In genomic region chr21:14057313-14057712, GRCh38 we compare ENCODE assay signal across 26 cellular contexts.
"Had no signal": no experiment of that assay in that cellular context is flagged by ENCODE, and none has a peak within 500 bp of the region (broad histone marks: within the 10 kb centered on the region; RNA-seq: fewer than 3 reads in every experiment).

No MANE protein-coding gene starts in this region.

- H3K79me2 ChIP-seq: parathyroid adenoma had no signal

- DNase-seq: activated CD4-positive, alpha-beta memory T cell treated with anti-CD3 and anti-CD28 coated beads, Interleukin-2, amount 10 ng/mL, durations not matched to agents 7 days and 5 days; activated CD4-positive, alpha-beta T cell treated with anti-CD3 and anti-CD28 coated beads for 4 hours; activated CD4-positive, CD25-positive, alpha-beta regulatory T cell; activated effector memory CD4-positive, alpha-beta T cell treated with Interleukin-2 at 50 U/mL for 16 hours; activated naive CD4-positive, alpha-beta T cell treated with anti-CD3 and anti-CD28 coated beads for 36 hours; activated T-cell treated with anti-CD3 and anti-CD28 coated beads, Interleukin-2, amount 50 U/mL, for 72 hours; anterior cingulate cortex; cortex of kidney; glutamatergic neuron; immature natural killer cell; kidney glomerular epithelial cell; nephron progenitor cell; nucleus accumbens; stimulated activated CD4-positive, alpha-beta T cell treated with anti-CD3 and anti-CD28 coated beads, Interleukin-2, amount 100 ng/mL, for 48 hours; stimulated activated CD8-positive, alpha-beta memory T cell treated with anti-CD3 and anti-CD28 coated beads, Interleukin-4, amount 100 ng/mL, for 48 hours; stimulated activated naive CD4-positive, alpha-beta T cell; testis had no signal

- H3K36me3 Mint-ChIP-seq: immature natural killer cell, type B pancreatic cell had no signal

- H3K27me3 ChIP-seq: body of pancreas, cardiac muscle cell, hepatocyte, left lung, testis, vagina had no signal

- H3K4me3 ChIP-seq: body of pancreas, cardiac muscle cell, hepatocyte, left lung, smooth muscle cell, testis, vagina had no signal

- H3K27ac ChIP-seq: body of pancreas, cardiac muscle cell, hepatocyte, left lung, parathyroid adenoma, testis, vagina had no signal

- H3K4me1 Mint-ChIP-seq: activated CD4-positive, alpha-beta memory T cell treated with anti-CD3 and anti-CD28 coated beads, Interleukin-2, amount 10 ng/mL, durations not matched to agents 7 days and 5 days; immature natural killer cell; nephron progenitor cell had no signal

- H3K9me3 ChIP-seq: body of pancreas, left lung, testis, vagina had no signal

- H3K9ac ChIP-seq: parathyroid adenoma had no signal

- H3K36me3 ChIP-seq: cardiac muscle cell, left lung, vagina had no signal

- H2AFZ ChIP-seq: hepatocyte, parathyroid adenoma had no signal

- ATAC-seq: body of pancreas had no signal

- H3K27me3 Mint-ChIP-seq: activated CD4-positive, alpha-beta memory T cell treated with anti-CD3 and anti-CD28 coated beads, Interleukin-2, amount 10 ng/mL, durations not matched to agents 7 days and 5 days; type B pancreatic cell had no signal

- H3K4me2 ChIP-seq: hepatocyte, smooth muscle cell had no signal

- H3K9me3 Mint-ChIP-seq: activated naive CD4-positive, alpha-beta T cell treated with anti-CD3 and anti-CD28 coated beads for 36 hours; activated T-cell treated with anti-CD3 and anti-CD28 coated beads, Interleukin-2, amount 50 U/mL, for 72 hours; T-helper 1 cell treated with Interleukin-12 subunit alpha and Interleukin-12 subunit beta and Interleukin-4 antibody, amounts not matched to agents 30 μg/mL and 1 μg/mL, for 36 hours had no signal

- H3K27ac Mint-ChIP-seq: activated CD4-positive, alpha-beta memory T cell treated with anti-CD3 and anti-CD28 coated beads, Interleukin-2, amount 10 ng/mL, durations not matched to agents 7 days and 5 days; activated naive CD4-positive, alpha-beta T cell treated with anti-CD3 and anti-CD28 coated beads for 36 hours; immature natural killer cell; T-helper 1 cell treated with Interleukin-12 subunit alpha and Interleukin-12 subunit beta and Interleukin-4 antibody, amounts not matched to agents 30 μg/mL and 1 μg/mL, for 36 hours; type B pancreatic cell had no signal

- H3K4me1 ChIP-seq: body of pancreas, left lung, parathyroid adenoma, testis, vagina had no signal

- H3K4me3 Mint-ChIP-seq: activated CD4-positive, alpha-beta memory T cell treated with anti-CD3 and anti-CD28 coated beads, Interleukin-2, amount 10 ng/mL, durations not matched to agents 7 days and 5 days; activated naive CD4-positive, alpha-beta T cell treated with anti-CD3 and anti-CD28 coated beads for 36 hours; activated T-cell treated with anti-CD3 and anti-CD28 coated beads, Interleukin-2, amount 50 U/mL, for 72 hours; immature natural killer cell; nephron progenitor cell; T-helper 1 cell treated with Interleukin-12 subunit alpha and Interleukin-12 subunit beta and Interleukin-4 antibody, amounts not matched to agents 30 μg/mL and 1 μg/mL, for 36 hours; type B pancreatic cell had no signal
